8 cellular contexts compared by ENCODE assay signal in genomic region chr21:39451332-39452206, GRCh38. TPM values are rescaled to one million over a fixed set of nuclear protein-coding genes. Genes with fewer than 3 reads are reported as not detected.
DNase-seq lines count a peak whose midpoint lies in the region; ATAC-seq and TF ChIP-seq lines count a peak whose summit lies in the region.

Gene SH3BGR, plus strand, starts transcription at chr21:39451970. Its CDS starts 127 bp downstream, at chr21:39452097.

- H2BK5ac ChIP-seq in neuronal stem cell (ENCODE audit: low read length), result no peak within 1 kb of the TSS

- peak within 1 kb of the TSS; percentile 61 for H3K4me3 ChIP-seq in adipocyte (ENCODE audit: low read length)
- peak within 1 kb of the TSS in 11 of 12 donors; percentile 21 to 61 (median 53) for H3K4me3 ChIP-seq in heart left ventricle
- no peak within 1 kb of the TSS for H3K4me3 ChIP-seq in neuronal stem cell (ENCODE audit: low read length in 2 of 2)

- H2AFZ ChIP-seq in neuronal stem cell (ENCODE audit: low read length), result peak within 1 kb of the TSS; percentile 68

- H3K27ac ChIP-seq in heart left ventricle (peak within 1 kb of the TSS; percentile 73 to 96 (median 88)), neuronal stem cell (replicated peaks; ENCODE audit: low read length) (no peak within 1 kb of the TSS)

- H3K4me1 Mint-ChIP-seq in T-helper 2 cell treated with Interferon-gamma antibody and Interleukin-4, amounts not matched to agents 5 μg/mL and 100 μg/mL, for 36 hours (ENCODE audit: low read depth), result peaks cover 8% of the 10 kb centered on the region
- peaks cover 2% of the 10 kb centered on the region for H3K4me1 Mint-ChIP-seq in activated CD4-positive, alpha-beta memory T cell treated with anti-CD3 and anti-CD28 coated beads, Interleukin-2, amount 10 ng/mL, durations not matched to agents 7 days and 5 days

- H2AK5ac ChIP-seq in neuronal stem cell (ENCODE audit: low read depth, low read length), result no peak within 1 kb of the TSS

- no peaks in the 10 kb centered on the region for H3K27me3 ChIP-seq in adipocyte (replicated peaks; ENCODE audit: control insufficient read depth, insufficient read depth, low read length)
- H3K27me3 ChIP-seq in heart left ventricle, result no peaks in the 10 kb centered on the region
- H3K27me3 ChIP-seq in neuronal stem cell (ENCODE audit: control insufficient read depth in 3 of 3, insufficient read depth in 3 of 3, low read depth in 1 of 3, low read length in 3 of 3), result no peaks in the 10 kb centered on the region

- H3K18ac ChIP-seq in neuronal stem cell (ENCODE audit: low read length), result peak within 1 kb of the TSS; percentile 24

- H3K23ac ChIP-seq in neuronal stem cell (ENCODE audit: low read depth, low read length, poor library complexity), result no peak within 1 kb of the TSS

- ATAC-seq in heart left ventricle, result peak; percentile 90 to 93 (median 91)

- H3K4me1 ChIP-seq in adipocyte (ENCODE audit: control insufficient read depth, insufficient read depth, low read length) (peaks cover 20% of the 10 kb centered on the region), heart left ventricle (peaks cover 0 to 36% (median 11%) of the 10 kb centered on the region in 12 donors), neuronal stem cell (ENCODE audit: control insufficient read depth in 2 of 2, insufficient read depth in 1 of 2, low read depth in 1 of 2, low read length in 2 of 2) (peaks cover 4 to 8% of the 10 kb centered on the region in 2 donors)

- no peaks in the 10 kb centered on the region for H3K36me3 Mint-ChIP-seq in T-helper 2 cell treated with Interferon-gamma antibody and Interleukin-4, amounts not matched to agents 5 μg/mL and 100 μg/mL, for 36 hours (ENCODE audit: low read depth)
- no peaks in the 10 kb centered on the region for H3K36me3 Mint-ChIP-seq in activated CD4-positive, alpha-beta memory T cell treated with anti-CD3 and anti-CD28 coated beads, Interleukin-2, amount 10 ng/mL, durations not matched to agents 7 days and 5 days (ENCODE audit: low read depth)

- peaks cover 12% of the 10 kb centered on the region for H3K27me3 Mint-ChIP-seq in T-helper 2 cell treated with Interferon-gamma antibody and Interleukin-4, amounts not matched to agents 5 μg/mL and 100 μg/mL, for 36 hours (ENCODE audit: low read depth)
- H3K27me3 Mint-ChIP-seq in activated CD4-positive, alpha-beta memory T cell treated with anti-CD3 and anti-CD28 coated beads, Interleukin-2, amount 10 ng/mL, durations not matched to agents 7 days and 5 days, result peaks cover 14% of the 10 kb centered on the region

- no peaks in the 10 kb centered on the region for H3K79me1 ChIP-seq in neuronal stem cell (ENCODE audit: low read depth, low read length)

- no peak within 1 kb of the TSS for H3K14ac ChIP-seq in neuronal stem cell (ENCODE audit: low read length)

- intact Hi-C loops in heart left ventricle (cut with DNase I), result no loop called here

- no peak within 1 kb of the TSS for H3K4me3 Mint-ChIP-seq in T-helper 2 cell treated with Interferon-gamma antibody and Interleukin-4, amounts not matched to agents 5 μg/mL and 100 μg/mL, for 36 hours
- H3K4me3 Mint-ChIP-seq in activated CD4-positive, alpha-beta memory T cell treated with anti-CD3 and anti-CD28 coated beads, Interleukin-2, amount 10 ng/mL, durations not matched to agents 7 days and 5 days, result no peak within 1 kb of the TSS

- no peak within 1 kb of the TSS for H3K9ac ChIP-seq in adipocyte (ENCODE audit: low read length)
- H3K9ac ChIP-seq in neuronal stem cell (ENCODE audit: low read depth, low read length, poor library complexity), result no peak within 1 kb of the TSS

- H3K36me3 ChIP-seq in adipocyte (ENCODE audit: control insufficient read depth, insufficient read depth, low read length, severe bottlenecking) (no peaks in the 10 kb centered on the region), heart left ventricle (no peaks in the 10 kb centered on the region), neuronal stem cell (replicated peaks in 1 of 2; ENCODE audit: control insufficient read depth in 2 of 2, insufficient read depth in 2 of 2, low read length in 2 of 2) (no peaks in the 10 kb centered on the region)

- no peak within 1 kb of the TSS for H4K91ac ChIP-seq in neuronal stem cell (ENCODE audit: low read depth, low read length, poor library complexity)

- POLR2A ChIA-PET in activated CD4-positive, alpha-beta memory T cell treated with anti-CD3 and anti-CD28 coated beads, Interleukin-2, amount 10 ng/mL, durations not matched to agents 7 days and 5 days (lab: Charles Lee), result no interaction called here

- no peak within 1 kb of the TSS for H3K4ac ChIP-seq in neuronal stem cell (ENCODE audit: low read length)

- no peaks in the 10 kb centered on the region for H3K9me3 ChIP-seq in adipocyte (ENCODE audit: control insufficient read depth, low read length)
- H3K9me3 ChIP-seq in heart left ventricle, result no peaks in the 10 kb centered on the region
- no peaks in the 10 kb centered on the region for H3K9me3 ChIP-seq in neuronal stem cell (replicated peaks in 1 of 2; ENCODE audit: control insufficient read depth in 2 of 2, insufficient read depth in 1 of 2, low read depth in 1 of 2, low read length in 2 of 2)

- TF ChIP-seq CTCF in heart left ventricle (IDR thresholded peaks at IDR 0.05), result no peak

- no peak within 1 kb of the TSS for H4K8ac ChIP-seq in neuronal stem cell (ENCODE audit: low read depth, low read length)

- H3K9me3 Mint-ChIP-seq in T-helper 2 cell treated with Interferon-gamma antibody and Interleukin-4, amounts not matched to agents 5 μg/mL and 100 μg/mL, for 36 hours, result peaks cover 3% of the 10 kb centered on the region
- no peaks in the 10 kb centered on the region for H3K9me3 Mint-ChIP-seq in activated CD4-positive, alpha-beta memory T cell treated with anti-CD3 and anti-CD28 coated beads, Interleukin-2, amount 10 ng/mL, durations not matched to agents 7 days and 5 days

- H2BK120ac ChIP-seq in neuronal stem cell (ENCODE audit: low read depth, low read length), result no peak within 1 kb of the TSS

- 23 to 32% (median 28%) methylated on average over 15 of the region's 15 CpGs for WGBS in heart left ventricle, 4 donors
- WGBS in neuronal stem cell (ENCODE audit: extremely low coverage in 2 of 2, insufficient read length in 2 of 2, insufficient replicate concordance in 1 of 2), 2 donors, result no CpG with 5 or more reads among the region's 15 CpGs

- TF ChIP-seq POLR2A in heart left ventricle (IDR thresholded peaks at IDR 0.05), result peak; percentile 20 to 47

- CTCF ChIA-PET in activated CD4-positive, alpha-beta memory T cell treated with anti-CD3 and anti-CD28 coated beads, Interleukin-2, amount 10 ng/mL, durations not matched to agents 7 days and 5 days (lab: Charles Lee), result interaction anchor here (1.6 kb wide), 1 partner anchor 67 kb away, joined by 3 read pairs; no protein-coding TSS in a partner anchor

- H3K27ac Mint-ChIP-seq in T-helper 2 cell treated with Interferon-gamma antibody and Interleukin-4, amounts not matched to agents 5 μg/mL and 100 μg/mL, for 36 hours, result no peak within 1 kb of the TSS
- H3K27ac Mint-ChIP-seq in activated CD4-positive, alpha-beta memory T cell treated with anti-CD3 and anti-CD28 coated beads, Interleukin-2, amount 10 ng/mL, durations not matched to agents 7 days and 5 days, result no peak within 1 kb of the TSS

- H3K4me2 ChIP-seq in neuronal stem cell (ENCODE audit: insufficient read depth, low read length, poor library complexity, severe bottlenecking), result peak within 1 kb of the TSS; percentile 33

- H2BK12ac ChIP-seq in neuronal stem cell (ENCODE audit: low read length), result no peak within 1 kb of the TSS

- peak; percentile 27 for DNase-seq in Daoy (ENCODE audit: low read depth)
- peak; percentile 2 for DNase-seq in adipocyte (ENCODE audit: low read depth)
- peak; percentile 71 to 88 (median 83) for DNase-seq in heart left ventricle
- DNase-seq in neuronal stem cell (ENCODE audit: low spot score), result no peak
- DNase-seq in T-helper 2 cell treated with Interferon-gamma antibody and Interleukin-4, amounts not matched to agents 5 μg/mL and 100 μg/mL, for 36 hours (ENCODE audit: low spot score), result no peak
- DNase-seq in HCEC 1CT, result no peak
- DNase-seq in activated CD4-positive, alpha-beta memory T cell treated with anti-CD3 and anti-CD28 coated beads, Interleukin-2, amount 10 ng/mL, durations not matched to agents 7 days and 5 days, result no peak
- DNase-seq in NCI-H526 (lab: John Stamatoyannopoulos, UW), result no peak

- no peak within 1 kb of the TSS for H2BK15ac ChIP-seq in neuronal stem cell (ENCODE audit: low read length)

RNA-seq across cellular contexts. Expression of gene SH3BGR, which starts in this region (rescaled TPM):
- total RNA-seq in Daoy (2014; rRNA removed; shearing (Covaris generic)), result 4.3 and 4.6 TPM in 2 replicates
- total RNA-seq in heart left ventricle, result 100 to 1,000 TPM in 6 of 9 donors, 10 to 100 TPM in 3; 52.1 to 357 (median 115) TPM
- 100 to 1,000 TPM; 152 to 193 TPM for polyA plus RNA-seq in heart left ventricle
- polyA plus RNA-seq in neuronal stem cell (2013, experiment 1 of 2), result 18.4 TPM
- 19.3 TPM for polyA plus RNA-seq in neuronal stem cell (2013, experiment 2 of 2)
- 1 to 10 TPM in 1 of 2 experiments, under 1 TPM in 1; 0.88 to 1.7 TPM for total RNA-seq in activated CD4-positive, alpha-beta memory T cell treated with anti-CD3 and anti-CD28 coated beads, Interleukin-2, amount 10 ng/mL, durations not matched to agents 7 days and 5 days

Comparison
In these comparisons a context has a peak if more than half of its experiments do, and no peak if none do; other contexts are left out.
1. DNase-seq: peak in Daoy (single experiment), adipocyte (single experiment) and heart left ventricle (5 of 5); none in neuronal stem cell (single experiment), T-helper 2 cell treated with Interferon-gamma antibody and Interleukin-4, amounts not matched to agents 5 μg/mL and 100 μg/mL, for 36 hours (single experiment), HCEC 1CT (single experiment), activated CD4-positive, alpha-beta memory T cell treated with anti-CD3 and anti-CD28 coated beads, Interleukin-2, amount 10 ng/mL, durations not matched to agents 7 days and 5 days (single experiment) and NCI-H526 (0 of 2).
2. H3K4me3 ChIP-seq: peak in adipocyte (single experiment) and heart left ventricle (11 of 12); none in neuronal stem cell (0 of 2).